Comparison of ENCODE assay signal across 19 cellular contexts in the genomic region with DNA sequence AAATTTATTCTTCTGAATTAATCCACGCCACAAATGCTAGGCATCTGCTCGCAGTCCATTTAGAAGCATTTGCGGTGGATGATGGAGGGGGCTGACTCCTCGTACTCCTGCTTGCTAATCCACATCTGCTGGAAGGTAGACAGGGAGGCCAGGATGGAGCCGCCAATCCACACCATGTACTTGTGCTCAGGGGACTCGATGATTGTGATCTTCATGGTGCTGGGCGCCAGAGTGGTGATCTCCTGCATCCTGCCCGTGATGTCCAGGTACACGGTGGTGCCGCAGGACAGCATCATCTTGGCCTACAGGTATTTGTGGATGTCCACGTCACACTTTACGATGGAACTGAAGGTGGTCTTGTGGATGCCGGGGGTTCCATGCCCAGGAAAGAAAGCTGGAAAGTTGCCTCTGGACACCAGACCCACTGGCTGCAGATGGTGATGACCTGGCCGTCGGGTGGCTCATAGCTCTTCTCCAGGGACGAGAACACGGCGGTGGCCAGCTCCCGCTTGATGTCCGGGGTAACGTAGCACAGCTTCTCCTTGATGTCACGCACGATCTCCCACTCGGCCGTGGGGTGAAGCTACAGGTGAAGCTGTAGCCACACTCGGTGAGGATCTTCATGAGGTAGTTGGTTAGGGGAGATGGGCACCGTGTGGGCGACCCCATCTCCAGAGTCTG. TPM values are rescaled to one million over a fixed set of nuclear protein-coding genes. Genes with fewer than 3 reads are reported as not detected.
DNase-seq lines count a peak whose midpoint lies in the region; ATAC-seq and TF ChIP-seq lines count a peak whose summit lies in the region.
"Had no signal": no experiment of that assay in that cellular context is flagged by ENCODE, and none has a peak within 500 bp of the region (broad histone marks: within the 10 kb centered on the region; RNA-seq: fewer than 3 reads in every experiment).

No MANE protein-coding gene starts in this region.

- peak overlapping the region; percentile 19 for H4K8ac ChIP-seq in neuronal stem cell (ENCODE audit: low read depth, low read length)

- H3K27me3 ChIP-seq in neuronal stem cell (ENCODE audit: control insufficient read depth in 3 of 3, insufficient read depth in 3 of 3, low read depth in 1 of 3, low read length in 3 of 3): no peaks in the 10 kb centered on the region
- H3K27me3 ChIP-seq in CD8-positive, alpha-beta memory T cell (ENCODE audit: insufficient read depth, low read length, poor library complexity, severe bottlenecking): no peaks in the 10 kb centered on the region
- H3K27me3 ChIP-seq: BLaER1 treated with 17β-estradiol and CSF1 and Interleukin-3, amounts not matched to agents 10 nM and 100 nM had no signal

- peak overlapping the region; percentile 66 for H2BK12ac ChIP-seq in neuronal stem cell (ENCODE audit: low read length)

- no peak for ATAC-seq in GM19035 (IDR thresholded peaks at IDR 0.05; ENCODE audit: unreplicated experiment)
- ATAC-seq: A549; CD8-positive, alpha-beta T cell had no signal

- TF ChIP-seq CTCF in chondrocyte (IDR thresholded peaks at IDR 0.05): no peak

- no peak overlapping the region for H3K27ac Mint-ChIP-seq in chondrocyte (ENCODE audit: unreplicated experiment)
- no peak overlapping the region for H3K27ac Mint-ChIP-seq in CD8-positive, alpha-beta memory T cell
- H3K27ac Mint-ChIP-seq: B cell; CD4-positive, alpha-beta T cell; CD8-positive, alpha-beta T cell had no signal

- no peaks in the 10 kb centered on the region for H3K36me3 Mint-ChIP-seq in chondrocyte (ENCODE audit: low read depth)
- H3K36me3 Mint-ChIP-seq in CD8-positive, alpha-beta memory T cell: peaks cover 0 to 16% (median 0%) of the 10 kb centered on the region in 3 donors
- H3K36me3 Mint-ChIP-seq: CD8-positive, alpha-beta T cell had no signal

- no peak overlapping the region for H4K91ac ChIP-seq in neuronal stem cell (ENCODE audit: low read depth, low read length, poor library complexity)

- no peak overlapping the region for H3K18ac ChIP-seq in neuronal stem cell (ENCODE audit: low read length)

- POLR2A ChIA-PET in CD8-positive, alpha-beta memory T cell (lab: Charles Lee): no interaction called here

- no peak overlapping the region for H3K4me3 Mint-ChIP-seq in chondrocyte (ENCODE audit: unreplicated experiment)
- no peak overlapping the region for H3K4me3 Mint-ChIP-seq in CD8-positive, alpha-beta memory T cell
- H3K4me3 Mint-ChIP-seq: B cell; CD4-positive, alpha-beta T cell; CD8-positive, alpha-beta T cell had no signal

- no peaks in the 10 kb centered on the region for H3K27me3 Mint-ChIP-seq in chondrocyte (ENCODE audit: low read depth)
- H3K27me3 Mint-ChIP-seq in CD8-positive, alpha-beta memory T cell: peaks cover 0 to 8% of the 10 kb centered on the region in 2 donors
- H3K27me3 Mint-ChIP-seq: CD4-positive, alpha-beta T cell had no signal

- H3K4me1 Mint-ChIP-seq in chondrocyte (ENCODE audit: low read depth): no peaks in the 10 kb centered on the region
- no peaks in the 10 kb centered on the region for H3K4me1 Mint-ChIP-seq in CD8-positive, alpha-beta memory T cell
- H3K4me1 Mint-ChIP-seq: B cell had no signal

- no peaks in the 10 kb centered on the region for H3K36me3 ChIP-seq in neuronal stem cell (replicated peaks in 1 of 2; ENCODE audit: control insufficient read depth in 2 of 2, insufficient read depth in 2 of 2, low read length in 2 of 2)
- H3K36me3 ChIP-seq in CD8-positive, alpha-beta memory T cell (ENCODE audit: insufficient read depth, low read length): no peaks in the 10 kb centered on the region

- no peak overlapping the region for H2BK15ac ChIP-seq in neuronal stem cell (ENCODE audit: low read length)

- peaks cover 0 to 5% of the 10 kb centered on the region in 2 donors for H3K9me3 ChIP-seq in neuronal stem cell (replicated peaks in 1 of 2; ENCODE audit: control insufficient read depth in 2 of 2, insufficient read depth in 1 of 2, low read depth in 1 of 2, low read length in 2 of 2)
- no peaks in the 10 kb centered on the region for H3K9me3 ChIP-seq in CD8-positive, alpha-beta memory T cell (ENCODE audit: low read length)

- H2AK5ac ChIP-seq in neuronal stem cell (ENCODE audit: low read depth, low read length): peak overlapping the region; percentile 16

- no CpG with 5 or more reads among the region's 28 CpGs for WGBS in neuronal stem cell (ENCODE audit: extremely low coverage in 2 of 2, insufficient read length in 2 of 2, insufficient replicate concordance in 1 of 2), 2 donors

- H3K14ac ChIP-seq in neuronal stem cell (ENCODE audit: low read length): peak overlapping the region; percentile 63

- H3K79me1 ChIP-seq in neuronal stem cell (ENCODE audit: low read depth, low read length): no peaks in the 10 kb centered on the region

- no peaks in the 10 kb centered on the region for H3K4me1 ChIP-seq in neuronal stem cell (ENCODE audit: control insufficient read depth in 2 of 2, insufficient read depth in 1 of 2, low read depth in 1 of 2, low read length in 2 of 2)
- H3K4me1 ChIP-seq in CD8-positive, alpha-beta memory T cell (ENCODE audit: insufficient read depth, low read length): no peaks in the 10 kb centered on the region
- H3K4me1 ChIP-seq: A549; BLaER1 treated with 17β-estradiol and CSF1 and Interleukin-3, amounts not matched to agents 10 nM and 100 nM had no signal

- H3K4ac ChIP-seq in neuronal stem cell (ENCODE audit: low read length): no peak overlapping the region

- CTCF ChIA-PET in CD8-positive, alpha-beta memory T cell (lab: Charles Lee): interaction anchor here (1.5 to 1.7 kb wide), 2 partner anchors 25 to 33 kb away, joined by 3 to 5 read pairs; a partner anchor contains a TSS

- no peaks in the 10 kb centered on the region for H3K9me3 Mint-ChIP-seq in chondrocyte (ENCODE audit: low read depth)
- H3K9me3 Mint-ChIP-seq in CD8-positive, alpha-beta memory T cell: peaks cover 13 to 22% (median 17%) of the 10 kb centered on the region in 5 donors

- H2BK120ac ChIP-seq in neuronal stem cell (ENCODE audit: low read depth, low read length): no peak overlapping the region

- no peak overlapping the region for H3K27ac ChIP-seq in neuronal stem cell (replicated peaks; ENCODE audit: low read length)
- no peak overlapping the region for H3K27ac ChIP-seq in CD8-positive, alpha-beta memory T cell (ENCODE audit: low read depth, low read length)
- H3K27ac ChIP-seq: 22Rv1; A549; BLaER1 treated with 17β-estradiol and CSF1 and Interleukin-3, amounts not matched to agents 10 nM and 100 nM; C4-2B had no signal

- H3K4me3 ChIP-seq in neuronal stem cell (ENCODE audit: low read length in 2 of 2): no peak overlapping the region
- H3K4me3 ChIP-seq in CD8-positive, alpha-beta memory T cell (ENCODE audit: low read length): no peak overlapping the region
- H3K4me3 ChIP-seq: A549; BLaER1 treated with 17β-estradiol and CSF1 and Interleukin-3, amounts not matched to agents 10 nM and 100 nM had no signal

- no peak overlapping the region for H2BK5ac ChIP-seq in neuronal stem cell (ENCODE audit: low read length)

- no peak overlapping the region for H3K4me2 ChIP-seq in neuronal stem cell (ENCODE audit: insufficient read depth, low read length, poor library complexity, severe bottlenecking)
- H3K4me2 ChIP-seq: A549; BLaER1 treated with 17β-estradiol and CSF1 and Interleukin-3, amounts not matched to agents 10 nM and 100 nM had no signal

- H3K23ac ChIP-seq in neuronal stem cell (ENCODE audit: low read depth, low read length, poor library complexity): no peak overlapping the region

- H3K9ac ChIP-seq in neuronal stem cell (ENCODE audit: low read depth, low read length, poor library complexity): no peak overlapping the region
- H3K9ac ChIP-seq: BLaER1 treated with 17β-estradiol and CSF1 and Interleukin-3, amounts not matched to agents 10 nM and 100 nM had no signal

- DNase-seq in NCI-H82 (lab: John Stamatoyannopoulos, UW) (peak; percentile 35), NCI-H82 treated with DMSO at 0.1 percent for 48 hours (lab: John Stamatoyannopoulos, UW; ENCODE audit: unreplicated experiment) (no peak), chondrocyte (ENCODE audit: low spot score) (peak; percentile 56), neuronal stem cell (ENCODE audit: low spot score) (no peak), NCI-H187 (lab: John Stamatoyannopoulos, UW) (no peak)
- no peak for DNase-seq in CD8-positive, alpha-beta memory T cell
- DNase-seq: AML-193; CD4-positive, alpha-beta T cell; CD8-positive, alpha-beta T cell; COR-L47; DMS 273 treated with DMSO at 0.1 percent for 48 hours; DMS79 treated with DMSO at 0.1 percent for 48 hours; GF-D8 had no signal

- no peak overlapping the region for H2AFZ ChIP-seq in neuronal stem cell (ENCODE audit: low read length)

RNA-seq across cellular contexts. Expression of a gene that starts 7.5 kb away (rescaled TPM):
- total RNA-seq in chondrocyte: 16.0 to 19.8 TPM (median 17.3 TPM) in 3 replicates
- 12.8 TPM for polyA plus RNA-seq in neuronal stem cell (2013, experiment 1 of 2)
- polyA plus RNA-seq in neuronal stem cell (2013, experiment 2 of 2): 11.8 TPM
- total RNA-seq in CD8-positive, alpha-beta memory T cell: 10 to 100 TPM; 25.5 to 26.2 TPM
- polyA plus RNA-seq in CD8-positive, alpha-beta memory T cell: 7.4 TPM

RNA-seq across cellular contexts. Expression of a gene that starts 33.2 kb away (rescaled TPM):
- total RNA-seq in chondrocyte: 23.8 to 28.1 TPM (median 25.7 TPM) in 3 replicates
- polyA plus RNA-seq in neuronal stem cell (2013, experiment 1 of 2): 19.1 TPM
- polyA plus RNA-seq in neuronal stem cell (2013, experiment 2 of 2): 19.2 TPM
- 10 to 100 TPM; 21.2 to 23.6 TPM for total RNA-seq in CD8-positive, alpha-beta memory T cell
- 22.8 TPM for polyA plus RNA-seq in CD8-positive, alpha-beta memory T cell

Comparison
In these comparisons a context has a peak if more than half of its experiments do, and no peak if none do; other contexts are left out.
1. DNase-seq: peak in NCI-H82 (single experiment) and chondrocyte (single experiment); none in NCI-H82 treated with DMSO at 0.1 percent for 48 hours (single experiment), neuronal stem cell (single experiment), CD8-positive, alpha-beta memory T cell (0 of 5) and NCI-H187 (0 of 2).